8 cellular contexts compared by ENCODE assay signal in the genomic region with DNA sequence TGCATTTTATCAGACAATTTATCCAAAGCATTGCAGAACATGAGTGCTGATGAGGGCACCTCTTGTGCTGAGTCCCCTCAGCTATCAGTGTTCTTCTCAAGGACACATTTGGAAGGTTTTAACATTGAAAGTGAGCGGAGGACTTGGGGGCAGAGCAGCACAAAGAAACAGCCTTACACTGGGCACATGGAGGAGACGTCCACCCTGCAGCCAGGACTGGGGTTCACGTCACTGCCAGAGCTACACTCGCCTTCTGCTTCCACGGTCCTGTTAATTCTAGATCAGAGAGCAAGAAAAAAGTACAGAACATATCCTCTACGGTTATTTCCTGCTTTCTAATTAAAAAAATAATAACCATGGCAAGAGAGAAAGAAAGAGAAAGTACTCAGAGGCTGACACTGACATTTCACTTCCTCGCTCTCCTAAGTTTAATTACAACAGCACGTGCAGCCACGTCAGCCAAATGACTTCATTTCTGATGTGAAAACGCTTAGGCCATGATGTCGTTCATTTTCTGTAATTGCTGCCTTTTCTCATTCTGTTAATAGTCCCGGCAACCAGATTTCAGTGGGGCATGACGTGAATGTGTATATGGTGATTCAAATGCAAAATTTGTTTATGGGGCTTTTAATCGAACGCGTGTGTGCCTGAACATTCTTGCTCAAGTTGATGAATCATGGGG. TPM values are rescaled to one million over a fixed set of nuclear protein-coding genes. Genes with fewer than 3 reads are reported as not detected.
A peak's percentile ranks its signal among the peaks of the same experiment; 100 is the strongest.
DNase-seq lines count a peak whose midpoint lies in the region; ATAC-seq and TF ChIP-seq lines count a peak whose summit lies in the region.

No MANE protein-coding gene starts in this region.

- H3K27ac ChIP-seq in CD4-positive, alpha-beta T cell (ENCODE audit: low read depth, low read length) = no peak overlapping the region
- H3K27ac ChIP-seq in sigmoid colon = peak overlapping the region in 2 of 4 donors; percentile 19 to 48

- peak in 1 of 4 donors; percentile 44 for TF ChIP-seq EP300 in sigmoid colon (IDR thresholded peaks at IDR 0.05)

- peak in 3 of 10 experiments; percentile 4 to 50 (median 25) for DNase-seq in CD4-positive, alpha-beta T cell
- peak; percentile 60 for DNase-seq in HFF-Myc (ENCODE audit: extremely low read depth, low read depth)
- peak; percentile 81 for DNase-seq in activated CD4-positive, alpha-beta T cell treated with anti-CD3 and anti-CD28 coated beads, Interleukin-2, amount 10 ng/mL, durations not matched to agents 24 days and 14 days
- DNase-seq in fibroblast of the conjunctiva (ENCODE audit: low read depth) = peak; percentile 26
- DNase-seq in stimulated activated naive B cell treated with anti-CD40 and anti-IgM and Interleukin-4, amounts not matched to agents 10 μg/mL and 1 μg/mL and 100 μg/mL, for 72 hours = peak; percentile 38
- DNase-seq in sigmoid colon = no peak
- no peak for DNase-seq in NCI-H1417 (lab: John Stamatoyannopoulos, UW)

- WGBS in sigmoid colon, 2 donors = 41 to 54% methylated on average over 16 of the region's 16 CpGs

- no peaks in the 10 kb centered on the region for H3K9me3 Mint-ChIP-seq in CD4-positive, alpha-beta T cell
- no peaks in the 10 kb centered on the region for H3K9me3 Mint-ChIP-seq in activated CD4-positive, alpha-beta T cell treated with anti-CD3 and anti-CD28 coated beads, Interleukin-2, amount 10 ng/mL, durations not matched to agents 24 days and 14 days
- H3K9me3 Mint-ChIP-seq in stimulated activated naive B cell treated with anti-CD40 and anti-IgM and Interleukin-4, amounts not matched to agents 10 μg/mL and 1 μg/mL and 100 μg/mL, for 72 hours = no peaks in the 10 kb centered on the region

- H3K36me3 Mint-ChIP-seq in CD4-positive, alpha-beta T cell (ENCODE audit: low read depth) = no peaks in the 10 kb centered on the region
- H3K36me3 Mint-ChIP-seq in activated CD4-positive, alpha-beta T cell treated with anti-CD3 and anti-CD28 coated beads, Interleukin-2, amount 10 ng/mL, durations not matched to agents 24 days and 14 days (ENCODE audit: low read depth) = no peaks in the 10 kb centered on the region
- no peaks in the 10 kb centered on the region for H3K36me3 Mint-ChIP-seq in stimulated activated naive B cell treated with anti-CD40 and anti-IgM and Interleukin-4, amounts not matched to agents 10 μg/mL and 1 μg/mL and 100 μg/mL, for 72 hours

- POLR2A ChIA-PET in CD4-positive, alpha-beta T cell (lab: Charles Lee) = interaction anchor here (0.5 kb wide), 1 partner anchor 137 kb away, joined by 3 read pairs; no protein-coding TSS in a partner anchor

- ATAC-seq in CD4-positive, alpha-beta T cell (ENCODE audit: poor library complexity) = peak; percentile 94
- peak; percentile 77 to 79 for ATAC-seq in stimulated activated naive B cell treated with anti-CD40 and anti-IgM and Interleukin-4, amounts not matched to agents 10 μg/mL and 1 μg/mL and 100 μg/mL, for 72 hours (replicated peaks)
- no peak for ATAC-seq in GM21529 (IDR thresholded peaks at IDR 0.05; ENCODE audit: unreplicated experiment)

- peaks cover 0 to 18% (median 7%) of the 10 kb centered on the region in 4 donors for H3K4me1 ChIP-seq in sigmoid colon

- TF ChIP-seq POLR2A in sigmoid colon (IDR thresholded peaks at IDR 0.05) = no peak

- peaks cover 3% of the 10 kb centered on the region for H3K27me3 Mint-ChIP-seq in CD4-positive, alpha-beta T cell
- H3K27me3 Mint-ChIP-seq in activated CD4-positive, alpha-beta T cell treated with anti-CD3 and anti-CD28 coated beads, Interleukin-2, amount 10 ng/mL, durations not matched to agents 24 days and 14 days = peaks cover 4% of the 10 kb centered on the region
- no peaks in the 10 kb centered on the region for H3K27me3 Mint-ChIP-seq in stimulated activated naive B cell treated with anti-CD40 and anti-IgM and Interleukin-4, amounts not matched to agents 10 μg/mL and 1 μg/mL and 100 μg/mL, for 72 hours

- H3K4me3 Mint-ChIP-seq in CD4-positive, alpha-beta T cell = peak overlapping the region; percentile 50
- H3K4me3 Mint-ChIP-seq in activated CD4-positive, alpha-beta T cell treated with anti-CD3 and anti-CD28 coated beads, Interleukin-2, amount 10 ng/mL, durations not matched to agents 24 days and 14 days = peak overlapping the region; percentile 39
- H3K4me3 Mint-ChIP-seq in stimulated activated naive B cell treated with anti-CD40 and anti-IgM and Interleukin-4, amounts not matched to agents 10 μg/mL and 1 μg/mL and 100 μg/mL, for 72 hours = peak overlapping the region; percentile 70 to 82

- H3K36me3 ChIP-seq in sigmoid colon = no peaks in the 10 kb centered on the region

- H3K27ac Mint-ChIP-seq in CD4-positive, alpha-beta T cell = peak overlapping the region; percentile 72
- H3K27ac Mint-ChIP-seq in activated CD4-positive, alpha-beta T cell treated with anti-CD3 and anti-CD28 coated beads, Interleukin-2, amount 10 ng/mL, durations not matched to agents 24 days and 14 days = no peak overlapping the region
- H3K27ac Mint-ChIP-seq in stimulated activated naive B cell treated with anti-CD40 and anti-IgM and Interleukin-4, amounts not matched to agents 10 μg/mL and 1 μg/mL and 100 μg/mL, for 72 hours = peak overlapping the region; percentile 87

- intact Hi-C loops in CD4-positive, alpha-beta T cell (cut with DNase I, micrococcal nuclease) = no loop called here
- intact Hi-C loops in activated CD4-positive, alpha-beta T cell treated with anti-CD3 and anti-CD28 coated beads, Interleukin-2, amount 10 ng/mL, durations not matched to agents 24 days and 14 days (cut with micrococcal nuclease) = no loop called here
- intact Hi-C loops in sigmoid colon (cut with DNase I) = no loop called here

- TF ChIP-seq CTCF in CD4-positive, alpha-beta T cell (IDR thresholded peaks at IDR 0.05) = no peak
- no peak for TF ChIP-seq CTCF in HFF-Myc (IDR thresholded peaks at IDR 0.05; ENCODE audit: low read depth, low read length, missing control alignments)
- TF ChIP-seq CTCF in sigmoid colon (IDR thresholded peaks at IDR 0.05) = no peak

- no peak overlapping the region for H3K4me3 ChIP-seq in HFF-Myc (replicated peaks; ENCODE audit: low read depth, low read length)
- H3K4me3 ChIP-seq in sigmoid colon = peak overlapping the region in 1 of 4 donors; percentile 7

- H3K9me3 ChIP-seq in CD4-positive, alpha-beta T cell (ENCODE audit: control insufficient read depth, low read length) = no peaks in the 10 kb centered on the region
- H3K9me3 ChIP-seq in sigmoid colon = no peaks in the 10 kb centered on the region

- no peaks in the 10 kb centered on the region for H3K27me3 ChIP-seq in CD4-positive, alpha-beta T cell (ENCODE audit: control insufficient read depth, insufficient read depth, low read length)
- H3K27me3 ChIP-seq in sigmoid colon = no peaks in the 10 kb centered on the region

- CTCF ChIA-PET in CD4-positive, alpha-beta T cell (lab: Charles Lee) = no interaction called here

- H3K4me1 Mint-ChIP-seq in CD4-positive, alpha-beta T cell (ENCODE audit: low read depth) = peaks cover 11% of the 10 kb centered on the region
- peaks cover 8% of the 10 kb centered on the region for H3K4me1 Mint-ChIP-seq in activated CD4-positive, alpha-beta T cell treated with anti-CD3 and anti-CD28 coated beads, Interleukin-2, amount 10 ng/mL, durations not matched to agents 24 days and 14 days
- peaks cover 9 to 19% of the 10 kb centered on the region in 2 donors for H3K4me1 Mint-ChIP-seq in stimulated activated naive B cell treated with anti-CD40 and anti-IgM and Interleukin-4, amounts not matched to agents 10 μg/mL and 1 μg/mL and 100 μg/mL, for 72 hours

RNA-seq across cellular contexts. Expression of a gene that starts 5.1 kb away (rescaled TPM):
- not detected for total RNA-seq in CD4-positive, alpha-beta T cell
- total RNA-seq in activated CD4-positive, alpha-beta T cell treated with anti-CD3 and anti-CD28 coated beads, Interleukin-2, amount 10 ng/mL, durations not matched to agents 24 days and 14 days = not detected in 2 replicates
- 1 to 10 TPM in 2 of 4 donors, under 1 TPM in 2; 0.33 to 6.4 (median 3.4) TPM for total RNA-seq in sigmoid colon
- polyA plus RNA-seq in sigmoid colon = under 1 TPM in 1 of 3 donors, not detected in 2; 0.04 TPM

RNA-seq across cellular contexts. Expression of a gene that starts 40.6 kb away (rescaled TPM):
- total RNA-seq in CD4-positive, alpha-beta T cell = 100 to 1,000 TPM; 110 to 112 TPM
- 38.9 and 44.3 TPM in 2 replicates for total RNA-seq in activated CD4-positive, alpha-beta T cell treated with anti-CD3 and anti-CD28 coated beads, Interleukin-2, amount 10 ng/mL, durations not matched to agents 24 days and 14 days
- total RNA-seq in sigmoid colon = 100 to 1,000 TPM; 285 to 415 (median 351) TPM
- polyA plus RNA-seq in sigmoid colon = 10 to 100 TPM; 14.8 to 66.0 (median 16.8) TPM

Comparison
In these comparisons a context has a peak if more than half of its experiments do, and no peak if none do; other contexts are left out.
1. DNase-seq: peak in HFF-Myc (single experiment), activated CD4-positive, alpha-beta T cell treated with anti-CD3 and anti-CD28 coated beads, Interleukin-2, amount 10 ng/mL, durations not matched to agents 24 days and 14 days (single experiment), fibroblast of the conjunctiva (single experiment) and stimulated activated naive B cell treated with anti-CD40 and anti-IgM and Interleukin-4, amounts not matched to agents 10 μg/mL and 1 μg/mL and 100 μg/mL, for 72 hours (single experiment); none in sigmoid colon (single experiment) and NCI-H1417 (0 of 3).
2. Peak in every context shown above with its lines, with median percentiles within 50 percentile points of each other: H3K4me3 Mint-ChIP-seq.